9 cellular contexts compared by ENCODE assay signal in the genomic region with DNA sequence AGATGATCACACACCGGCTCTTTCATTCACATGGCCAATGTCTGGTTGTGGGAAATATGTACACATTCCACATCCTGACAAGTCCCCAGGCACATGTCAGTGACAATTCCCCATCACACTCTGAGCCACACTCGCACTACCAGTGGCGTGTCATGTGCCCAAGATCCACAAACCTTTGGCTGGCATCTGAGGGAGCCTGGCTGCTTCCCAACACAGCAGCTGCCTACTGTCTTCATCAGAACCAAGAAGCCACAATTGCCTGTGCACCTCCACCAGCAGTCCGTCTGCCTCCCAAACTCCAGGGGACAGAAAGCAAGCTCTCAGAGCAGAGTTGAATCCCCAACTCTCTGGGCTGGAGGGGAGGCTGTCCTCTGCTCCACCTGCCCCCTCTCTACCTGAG. TPM values are rescaled to one million over a fixed set of nuclear protein-coding genes. Genes with fewer than 3 reads are reported as not detected.
DNase-seq lines count a peak whose midpoint lies in the region; ATAC-seq and TF ChIP-seq lines count a peak whose summit lies in the region.
"Not testable (repeated sequence)": the region's sequence is repeated elsewhere in the genome, so short reads cannot be mapped to it uniquely, and the experiment has no call there.
"Had no signal": no experiment of that assay in that cellular context is flagged by ENCODE, and none has a peak within 500 bp of the region (broad histone marks: within the 10 kb centered on the region; RNA-seq: fewer than 3 reads in every experiment).

No MANE protein-coding gene starts in this region.

- WGBS in body of pancreas, 2 donors = 13 to 40% methylated on average over 1 to 2 of the region's 4 CpGs
- WGBS in right cardiac atrium = 45% methylated on average over 3 of the region's 4 CpGs
- 43 to 73% (median 50%) methylated on average over 2 to 3 of the region's 4 CpGs; no CpG with 5 or more reads in 1 of the 5 donors for WGBS in spleen, 5 donors

- peak; percentile 83 for ATAC-seq in body of pancreas
- peak; percentile 52 to 64 for ATAC-seq in right cardiac atrium

- not testable (repeated sequence) for H3K27ac ChIP-seq in body of pancreas; right cardiac atrium (ENCODE audit: low read length); spleen

- not testable (repeated sequence) for H3K9me3 ChIP-seq in body of pancreas; right cardiac atrium (ENCODE audit: control insufficient read depth, low read length); spleen

- intact Hi-C loops in body of pancreas (cut with DNase I); cardiac septum (cut with DNase I); right cardiac atrium (cut with DNase I); spleen (cut with DNase I; ENCODE audit: low total_unique reads): not testable (repeated sequence)

- TF ChIP-seq POLR2A in body of pancreas (IDR thresholded peaks at IDR 0.05); spleen (IDR thresholded peaks at IDR 0.05): not testable (repeated sequence)

- not testable (repeated sequence) for H3K4me1 ChIP-seq in body of pancreas; right cardiac atrium (ENCODE audit: control insufficient read depth, insufficient read depth, low read length); spleen

- H3K27me3 ChIP-seq in body of pancreas; right cardiac atrium (ENCODE audit: control insufficient read depth, insufficient read depth); spleen (replicated peaks in 1 of 7): not testable (repeated sequence)

- not testable (repeated sequence) for H3K4me3 ChIP-seq in body of pancreas; right cardiac atrium (ENCODE audit: low read length); spleen

- not testable (repeated sequence) for TF ChIP-seq CTCF in body of pancreas (IDR thresholded peaks at IDR 0.05); spleen (IDR thresholded peaks at IDR 0.05 in 8 of 11, conservative IDR thresholded peaks at IDR 0.05 in 3 of 11)

- peak; percentile 11 for DNase-seq in LHCN-M2 (ENCODE audit: low read depth)
- peak; percentile 74 to 88 (median 81) for DNase-seq in body of pancreas
- DNase-seq in cardiac septum (ENCODE audit: low spot score) = peak; percentile 59
- DNase-seq in right cardiac atrium = peak; percentile 31 to 75 (median 61)
- DNase-seq in myocyte (ENCODE audit: low read depth) = peak; percentile 78
- DNase-seq in spleen = peak; percentile 51

- H3K36me3 ChIP-seq in body of pancreas (replicated peaks in 1 of 2; ENCODE audit: insufficient read depth in 1 of 2, low read depth in 2 of 2); spleen: not testable (repeated sequence)

RNA-seq across cellular contexts. Expression of a gene that starts 6.2 kb away (rescaled TPM):
- under 0.01 TPM in 1 of 2 replicates, not detected in the other for total RNA-seq in LHCN-M2 (2014; rRNA removed)
- 0.38 TPM for polyA plus RNA-seq in LHCN-M2 (2012)
- 1 to 10 TPM; 3.4 to 6.3 TPM for total RNA-seq in body of pancreas
- 6.7 TPM for total RNA-seq in cardiac septum
- 1 to 10 TPM; 2.7 to 4.1 (median 3.5) TPM for total RNA-seq in right cardiac atrium
- polyA plus RNA-seq in right cardiac atrium = 2.6 TPM
- total RNA-seq in myocyte = 0.03 TPM in 1 of 2 replicates, not detected in the other
- 0.58 TPM for polyA plus RNA-seq in myocyte (2012)
- total RNA-seq in spleen = 1 to 10 TPM in 6 of 7 donors, under 1 TPM in 1; 0.92 to 8.4 (median 3.2) TPM
- 1 to 10 TPM in 2 of 3 donors, under 1 TPM in 1; 0.20 to 1.5 (median 1.0) TPM for polyA plus RNA-seq in spleen

RNA-seq across cellular contexts. Expression of a gene that starts 16.3 kb away (rescaled TPM):
- total RNA-seq in LHCN-M2 (2014; rRNA removed) (not detected in 2 replicates), body of pancreas (10 to 100 TPM; 15.8 to 16.3 TPM), cardiac septum (not detected), right cardiac atrium (not detected), myocyte (not detected in 2 replicates), spleen (not detected)
- polyA plus RNA-seq in LHCN-M2 (2012) = not detected
- polyA plus RNA-seq in right cardiac atrium (not detected), spleen (not detected)
- not detected for polyA plus RNA-seq in myocyte (2012)
- total RNA-seq: CD8-positive, alpha-beta T cell had no signal
- polyA plus RNA-seq: AG04450, CD14-positive monocyte had no signal

Comparison
In these comparisons a context has a peak if more than half of its experiments do, and no peak if none do; other contexts are left out.
1. DNase-seq: peak in every context shown above with its lines; median percentile 81 in body of pancreas; 78 in myocyte; 61 in right cardiac atrium; 59 in cardiac septum; 51 in spleen; 11 in LHCN-M2.
2. RNA of a gene that starts 16.3 kb away (total RNA-seq): 15.8 to 16.3 TPM in body of pancreas; not detected in right cardiac atrium, not detected in LHCN-M2, not detected in cardiac septum (single experiment), not detected in myocyte and not detected in spleen; every median in the first group is over 10 times any median in the second.